In the genomic region with DNA sequence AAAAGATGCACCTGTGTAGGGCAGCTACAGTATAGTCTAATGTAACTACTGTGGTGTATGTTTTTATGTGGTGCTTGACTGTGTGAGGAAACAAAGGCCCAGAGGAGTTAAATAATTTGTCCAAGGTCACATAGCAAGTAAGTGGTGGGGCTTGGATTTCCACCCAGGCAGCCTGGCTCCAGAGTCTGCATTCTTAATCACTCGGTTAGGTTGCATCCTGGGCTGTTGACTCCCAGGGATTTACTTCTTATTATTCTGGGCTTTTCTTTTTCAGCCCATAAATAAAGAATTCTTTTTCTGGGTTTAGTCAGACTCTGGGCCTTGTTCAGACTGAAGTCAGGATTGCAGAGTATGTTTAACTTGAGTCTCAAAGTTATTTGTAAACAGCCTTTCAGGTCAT, we compare ENCODE assay signal across 1 cellular context.
TF ChIP-seq lines count a peak whose summit lies in the region.

No MANE protein-coding gene starts in this region.

TF ChIP-seq in WTC11, 78 proteins besides CTCF, POLR2A, EP300 and RAD21 (continued from another document):
- TF ChIP-seq, protein P1, sequence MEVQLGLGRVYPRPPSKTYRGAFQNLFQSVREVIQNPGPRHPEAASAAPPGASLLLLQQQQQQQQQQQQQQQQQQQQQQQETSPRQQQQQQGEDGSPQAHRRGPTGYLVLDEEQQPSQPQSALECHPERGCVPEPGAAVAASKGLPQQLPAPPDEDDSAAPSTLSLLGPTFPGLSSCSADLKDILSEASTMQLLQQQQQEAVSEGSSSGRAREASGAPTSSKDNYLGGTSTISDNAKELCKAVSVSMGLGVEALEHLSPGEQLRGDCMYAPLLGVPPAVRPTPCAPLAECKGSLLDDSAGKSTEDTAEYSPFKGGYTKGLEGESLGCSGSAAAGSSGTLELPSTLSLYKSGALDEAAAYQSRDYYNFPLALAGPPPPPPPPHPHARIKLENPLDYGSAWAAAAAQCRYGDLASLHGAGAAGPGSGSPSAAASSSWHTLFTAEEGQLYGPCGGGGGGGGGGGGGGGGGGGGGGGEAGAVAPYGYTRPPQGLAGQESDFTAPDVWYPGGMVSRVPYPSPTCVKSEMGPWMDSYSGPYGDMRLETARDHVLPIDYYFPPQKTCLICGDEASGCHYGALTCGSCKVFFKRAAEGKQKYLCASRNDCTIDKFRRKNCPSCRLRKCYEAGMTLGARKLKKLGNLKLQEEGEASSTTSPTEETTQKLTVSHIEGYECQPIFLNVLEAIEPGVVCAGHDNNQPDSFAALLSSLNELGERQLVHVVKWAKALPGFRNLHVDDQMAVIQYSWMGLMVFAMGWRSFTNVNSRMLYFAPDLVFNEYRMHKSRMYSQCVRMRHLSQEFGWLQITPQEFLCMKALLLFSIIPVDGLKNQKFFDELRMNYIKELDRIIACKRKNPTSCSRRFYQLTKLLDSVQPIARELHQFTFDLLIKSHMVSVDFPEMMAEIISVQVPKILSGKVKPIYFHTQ (CRISPR knock-in tag; IDR thresholded peaks at IDR 0.05), result no peak
